14 cellular contexts compared by ENCODE assay signal in the genomic region with DNA sequence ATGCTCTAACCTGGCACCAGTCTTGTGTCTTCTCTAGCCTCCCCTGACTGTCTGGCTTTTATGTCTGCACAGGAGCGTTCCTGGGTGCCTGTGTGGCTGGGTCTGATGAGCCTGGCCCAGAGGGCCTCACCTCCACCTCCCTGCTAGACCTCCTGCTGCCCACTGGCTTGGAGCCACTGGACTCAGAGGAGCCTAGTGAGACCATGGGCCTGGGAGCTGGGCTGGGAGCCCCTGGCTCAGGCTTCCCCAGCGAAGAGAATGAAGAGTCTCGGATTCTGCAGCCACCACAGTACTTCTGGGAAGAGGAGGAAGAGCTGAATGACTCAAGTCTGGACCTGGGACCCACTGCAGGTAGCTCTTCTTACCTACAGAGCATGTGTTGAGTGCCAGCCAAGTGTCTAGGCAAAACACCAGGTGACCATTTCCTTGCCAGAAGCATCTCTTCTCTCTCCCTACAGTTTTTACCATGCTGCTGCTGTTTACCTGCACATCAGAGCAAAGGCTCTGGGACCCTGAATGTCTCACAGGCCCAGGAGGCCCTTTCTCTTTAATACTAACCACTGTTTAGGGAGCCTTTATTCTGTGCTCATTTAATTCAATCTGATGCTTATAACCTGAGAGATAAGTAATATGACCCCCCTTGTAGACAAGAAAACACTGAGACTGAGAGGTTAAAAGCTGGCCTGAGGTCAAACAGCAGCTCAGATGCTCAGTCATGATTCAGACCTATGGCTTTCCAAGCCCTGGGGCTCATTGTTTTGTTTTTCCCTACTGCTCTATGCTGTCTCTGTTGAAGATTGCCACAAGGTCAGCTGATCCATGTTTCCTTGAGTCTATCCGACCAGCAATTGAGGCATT. TPM values are rescaled to one million over a fixed set of nuclear protein-coding genes. Genes with fewer than 3 reads are reported as not detected.
DNase-seq lines count a peak whose midpoint lies in the region; ATAC-seq and TF ChIP-seq lines count a peak whose summit lies in the region.
"Had no signal": no experiment of that assay in that cellular context is flagged by ENCODE, and none has a peak within 500 bp of the region (broad histone marks: within the 10 kb centered on the region; RNA-seq: fewer than 3 reads in every experiment).

No MANE protein-coding gene starts in this region.

- no peaks in the 10 kb centered on the region for H3K9me3 ChIP-seq in upper lobe of left lung

- WGBS in upper lobe of left lung, 2 donors, result 82 to 90% methylated on average over 4 of the region's 4 CpGs

- no peak for TF ChIP-seq EP300 in upper lobe of left lung (IDR thresholded peaks at IDR 0.05)

- H3K27ac ChIP-seq in upper lobe of left lung, result no peak overlapping the region
- H3K27ac ChIP-seq: parathyroid adenoma had no signal

- H3K4me1 ChIP-seq in upper lobe of left lung, result no peaks in the 10 kb centered on the region
- H3K4me1 ChIP-seq: parathyroid adenoma had no signal

- no peak for TF ChIP-seq CTCF in upper lobe of left lung (IDR thresholded peaks at IDR 0.05)

- ATAC-seq in GM21717 (IDR thresholded peaks at IDR 0.05; ENCODE audit: unreplicated experiment) (no peak), upper lobe of left lung (ENCODE audit: low FRiP score in 2 of 2) (no peak), HG02610 (IDR thresholded peaks at IDR 0.05; ENCODE audit: unreplicated experiment) (no peak), HG03521 (IDR thresholded peaks at IDR 0.05; ENCODE audit: unreplicated experiment) (no peak)

- H3K4me3 ChIP-seq in upper lobe of left lung, result no peak overlapping the region
- H3K4me3 ChIP-seq: dorsolateral prefrontal cortex had no signal

- DNase-seq in Daoy (ENCODE audit: low read depth) (peak; percentile 35), NCI-H2029 treated with DMSO at 0.1 percent for 48 hours (lab: John Stamatoyannopoulos, UW) (peak; percentile 70), dedifferentiated amniotic fluid mesenchymal stem cell (ENCODE audit: extremely low spot score) (peak; percentile 31), myocyte (ENCODE audit: low read depth) (peak; percentile 61), upper lobe of left lung (no peak)
- DNase-seq: activated naive CD8-positive, alpha-beta T cell treated with anti-CD3 and anti-CD28 coated beads for 36 hours; KG1; NCI-H2227 treated with DMSO at 0.1 percent for 48 hours; stimulated activated CD4-positive, alpha-beta T cell treated with anti-CD3 and anti-CD28 coated beads, Interleukin-1b, Interleukin-23, amount 100 ng/mL, for 48 hours had no signal

- no peak for TF ChIP-seq POLR2A in upper lobe of left lung (IDR thresholded peaks at IDR 0.05)

- H3K36me3 ChIP-seq in upper lobe of left lung, result no peaks in the 10 kb centered on the region

- no peaks in the 10 kb centered on the region for H3K27me3 ChIP-seq in upper lobe of left lung
- H3K27me3 ChIP-seq: dorsolateral prefrontal cortex had no signal

RNA-seq across cellular contexts. Expression of a gene that starts 10.4 kb away (rescaled TPM):
- total RNA-seq in Daoy (2014; rRNA removed; shearing (Covaris generic)), result 55.3 and 78.7 TPM in 2 replicates
- total RNA-seq in myocyte (4.8 and 5.5 TPM in 2 replicates), upper lobe of left lung (1 to 10 TPM; 1.0 to 5.1 (median 3.5) TPM)
- 2.9 TPM for polyA plus RNA-seq in myocyte (2012)

RNA-seq across cellular contexts. Expression of a gene that starts 33.4 kb away (rescaled TPM):
- 0.95 and 2.4 TPM in 2 replicates for total RNA-seq in Daoy (2014; rRNA removed; shearing (Covaris generic))
- total RNA-seq in myocyte (3.6 and 6.0 TPM in 2 replicates), upper lobe of left lung (100 to 1,000 TPM in 2 of 6 donors, 10 to 100 TPM in 4; 28.0 to 262 (median 65.8) TPM)
- polyA plus RNA-seq in myocyte (2012), result 33.3 TPM

RNA-seq across cellular contexts. Expression of a gene that starts 41.2 kb away (rescaled TPM):
- total RNA-seq in Daoy (2014; rRNA removed; shearing (Covaris generic)), result 249 and 286 TPM in 2 replicates
- total RNA-seq in myocyte (14.8 and 14.9 TPM in 2 replicates), upper lobe of left lung (10 to 100 TPM in 3 of 6 donors, 1 to 10 TPM in 3; 6.1 to 14.7 (median 10.1) TPM)
- 8.8 TPM for polyA plus RNA-seq in myocyte (2012)

RNA-seq across cellular contexts. Expression of a gene that starts 48.9 kb away (rescaled TPM):
- total RNA-seq in Daoy (2014; rRNA removed; shearing (Covaris generic)), result 33.5 and 41.0 TPM in 2 replicates
- total RNA-seq in myocyte, result 41.6 and 49.1 TPM in 2 replicates
- 41.6 TPM for polyA plus RNA-seq in myocyte (2012)
- 10 to 100 TPM; 16.8 to 44.4 (median 40.3) TPM for total RNA-seq in upper lobe of left lung

Comparison
In these comparisons a context has a peak if more than half of its experiments do, and no peak if none do; other contexts are left out.
1. DNase-seq: peak in Daoy (single experiment), NCI-H2029 treated with DMSO at 0.1 percent for 48 hours (single experiment), dedifferentiated amniotic fluid mesenchymal stem cell (single experiment) and myocyte (single experiment); none in upper lobe of left lung (0 of 2).
2. RNA of a gene that starts 41.2 kb away (total RNA-seq): 249 to 286 TPM in Daoy; 14.8 to 14.9 TPM in myocyte and 6.1 to 14.7 TPM in upper lobe of left lung; every median in the first group is over 10 times any median in the second.